Comparison of ENCODE assay signal across 30 cellular contexts in the genomic region with DNA sequence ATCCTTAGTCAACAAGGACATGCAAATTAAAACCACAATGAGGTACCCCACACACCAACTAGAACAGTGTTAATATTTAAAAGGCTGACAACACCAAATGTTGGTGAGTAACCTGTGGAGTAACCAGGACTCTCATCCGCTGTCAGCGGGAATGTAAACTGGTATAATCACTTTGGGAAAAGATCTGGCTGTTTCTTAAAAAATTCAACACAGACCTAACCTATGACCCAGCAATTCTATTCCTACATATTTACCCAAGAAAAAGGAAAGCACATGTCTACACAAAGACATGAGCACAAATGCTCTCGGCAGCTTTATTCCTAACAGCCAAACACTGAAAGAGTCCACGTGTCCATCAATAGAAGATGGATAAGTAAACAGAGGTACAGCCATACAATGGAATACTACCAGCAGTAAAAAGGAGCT. TPM values are rescaled to one million over a fixed set of nuclear protein-coding genes. Genes with fewer than 3 reads are reported as not detected.
A peak's percentile ranks its signal among the peaks of the same experiment; 100 is the strongest.
DNase-seq lines count a peak whose midpoint lies in the region; ATAC-seq, FAIRE-seq and TF ChIP-seq lines count a peak whose summit lies in the region.
"Had no signal": no experiment of that assay in that cellular context is flagged by ENCODE, and none has a peak within 500 bp of the region (broad histone marks: within the 10 kb centered on the region; RNA-seq: fewer than 3 reads in every experiment).

No MANE protein-coding gene starts in this region.

- peaks cover 55% of the 10 kb centered on the region for H3K4me1 ChIP-seq in HepG2 (ENCODE audit: insufficient read depth, low read length)
- no peaks in the 10 kb centered on the region for H3K4me1 ChIP-seq in GM23248 (ENCODE audit: insufficient read depth)

- ATAC-seq in HepG2 (peak; percentile 69), HG03354 (IDR thresholded peaks at IDR 0.05; ENCODE audit: poor library complexity, severe bottlenecking, unreplicated experiment) (no peak)
- ATAC-seq: esophagus mucosa, heart left ventricle, lower lobe of right lung, sciatic nerve had no signal

- WGBS in HepG2 (ENCODE audit: low lambda C conversion rate), result 35% methylated on average over 4 of the region's 4 CpGs
- 92 to 95% methylated on average over 4 of the region's 4 CpGs for WGBS in GM23248 (ENCODE audit: low coverage in 1 of 2, low lambda C conversion rate in 2 of 2, missing lambda C conversion rate in 2 of 2), 2 experiments

- no TSS peak for BruUV-seq in HepG2 (replicated peaks; lab: Mats Ljungman, UMichigan)

- CTCF ChIA-PET in HepG2 (lab: Yijun Ruan, JAX; ENCODE audit: low intra/inter-chr PET ratio, low total read pairs), result no interaction called here

- peak overlapping the region; percentile 36 for H3K4me2 ChIP-seq in HepG2 (ENCODE audit: low read depth, low read length)
- H3K4me2 ChIP-seq in GM23248 (ENCODE audit: unreplicated experiment), result no peak overlapping the region

- H3K36me3 ChIP-seq in HepG2 (replicated peaks in 1 of 2; ENCODE audit: control insufficient read depth in 1 of 2, insufficient read depth in 2 of 2, low read length in 2 of 2) (peaks cover 11 to 22% of the 10 kb centered on the region in 2 experiments), GM23248 (ENCODE audit: low read depth) (peaks cover 5% of the 10 kb centered on the region; the same call in 1 of the 2 replicates)

- no peaks in the 10 kb centered on the region for H4K20me1 ChIP-seq in HepG2 (ENCODE audit: insufficient read depth, low read length)
- H4K20me1 ChIP-seq in GM23248 (ENCODE audit: insufficient read depth), result no peaks in the 10 kb centered on the region

- no peaks in the 10 kb centered on the region for H3K79me2 ChIP-seq in HepG2 (ENCODE audit: insufficient read depth, low read length)
- no peaks in the 10 kb centered on the region for H3K79me2 ChIP-seq in GM23248 (ENCODE audit: insufficient read depth)

- FAIRE-seq in GM12892 (lab: Jason Lieb, UNC) (peak; percentile 48), HepG2 (lab: Jason Lieb, UNC) (peak; percentile 21)

- no peak overlapping the region for H3K9ac ChIP-seq in HepG2 (ENCODE audit: insufficient read depth, low read depth, low read length)
- H3K9ac ChIP-seq in GM23248, result no peak overlapping the region

- H3K4me3 ChIP-seq in HepG2 (replicated peaks in 1 of 3; ENCODE audit: insufficient read depth in 1 of 3, low read depth in 2 of 3, low read length in 3 of 3), result no peak overlapping the region
- no peak overlapping the region for H3K4me3 ChIP-seq in GM23248
- H3K4me3 ChIP-seq: cardiac muscle cell, HAP-1, heart left ventricle, lower lobe of right lung, stomach, thyroid gland, vagina had no signal

- H3K9me3 ChIP-seq in HepG2 (ENCODE audit: low read length), result no peaks in the 10 kb centered on the region
- H3K9me3 ChIP-seq in GM23248 (ENCODE audit: low read depth), result no peaks in the 10 kb centered on the region
- H3K9me3 ChIP-seq: BE2C, HAP-1, heart left ventricle, lower lobe of right lung, neutrophil, stomach, thyroid gland, vagina had no signal

- POLR2A ChIA-PET in HepG2 (lab: Yijun Ruan, JAX), result no interaction called here

- intact Hi-C loops in HepG2 (cut with micrococcal nuclease; ENCODE audit: unreplicated experiment), result no loop called here

- H3K27ac ChIP-seq in angular gyrus (ENCODE audit: low read depth, low read length) (peak overlapping the region; percentile 17), HepG2 (ENCODE audit: extremely low read length, insufficient read depth, low read length) (peak overlapping the region; percentile 29), GM23248 (no peak overlapping the region)
- H3K27ac ChIP-seq: cardiac muscle cell, heart left ventricle, lower lobe of right lung, neutrophil, stomach, thyroid gland, vagina had no signal

- H2AFZ ChIP-seq in HepG2 (ENCODE audit: low read length) (no peak overlapping the region), GM23248 (no peak overlapping the region)

- 0 out of 4 replicates have a peak, but pooled peaks of 1 of the 2 experiments have one; percentile 43 for TF ChIP-seq EP300 in HepG2 (IDR thresholded peaks at IDR 0.05; ENCODE audit: low read depth in 2 of 2, low read length in 2 of 2)
- TF ChIP-seq EP300 in HepG2 (CRISPR knock-in tag; IDR thresholded peaks at IDR 0.05; ENCODE audit: borderline replicate concordance), result no peak

- in situ Hi-C loops in HepG2 (cut with HindIII; ENCODE audit: extremely low pct_ligation_motif_present, low pct_unique_long_range_greater_than_20kb) (loop anchor here (10.0 kb wide), 1 partner anchor 210 kb away; no protein-coding TSS in a partner anchor), GM23248 (cut with MboI) (loop anchor here (10.0 kb wide), 1 partner anchor 390 kb away; no protein-coding TSS in a partner anchor)

- no peak for DNase-seq in GM12892 (ENCODE audit: insufficient read length)
- peak; percentile 43 for DNase-seq in NCI-H1092 treated with DMSO at 0.1 percent for 48 hours (lab: John Stamatoyannopoulos, UW)
- DNase-seq in HepG2 (ENCODE audit: low spot score), result peak; percentile 58
- DNase-seq in cerebellar cortex (ENCODE audit: low spot score), result no peak
- DNase-seq in GM23248, result no peak
- DNase-seq: aorta; BE2C; CD8-positive, alpha-beta memory T cell; cortex of kidney; DMS53; heart left ventricle; lower lobe of right lung; midbrain; MM.1S; naive B cell; NCI-H2081 treated with DMSO at 0.1 percent for 48 hours; NCI-H446 treated with DMSO at 0.1 percent for 48 hours; OCI-M1; stimulated activated CD4-positive, alpha-beta T cell treated with anti-CD3 and anti-CD28 coated beads, Interleukin-12 subunit alpha, Interleukin-12 subunit beta, amount 100 ng/mL, for 4 hours; stimulated activated CD4-positive, alpha-beta T cell treated with anti-CD3 and anti-CD28 coated beads, Interleukin-2, amount 100 ng/mL, for 48 hours; stomach; thyroid gland had no signal

- H3F3A ChIP-seq in GM23248 (ENCODE audit: insufficient read depth), result peaks cover 20% of the 10 kb centered on the region

- no peak for TF ChIP-seq RAD21 in HepG2 (CRISPR knock-in tag; IDR thresholded peaks at IDR 0.05)

- H3K27me3 ChIP-seq in HepG2 (ENCODE audit: control insufficient read depth in 1 of 2, insufficient read depth in 2 of 2, low read length in 2 of 2), result no peaks in the 10 kb centered on the region
- H3K27me3 ChIP-seq in GM23248 (replicated peaks; ENCODE audit: insufficient read depth), result no peaks in the 10 kb centered on the region
- H3K27me3 ChIP-seq: BE2C, cardiac muscle cell, heart left ventricle, neutrophil, stomach, thyroid gland, vagina had no signal

- no peak for TF ChIP-seq CTCF in HepG2 (CRISPR knock-in tag; IDR thresholded peaks at IDR 0.05)

- no peaks in the 10 kb centered on the region for H3K9me2 ChIP-seq in GM23248 (ENCODE audit: insufficient read depth)

- TF ChIP-seq POLR2A in GM12892 (IDR thresholded peaks at IDR 0.05; ENCODE audit: low read depth, low read length), result no peak
- TF ChIP-seq POLR2A in HepG2 (IDR thresholded peaks at IDR 0.05; ENCODE audit: insufficient read depth in 1 of 2, low read depth in 2 of 2, low read length in 2 of 2), result no peak

RNA-seq across cellular contexts. Expression of a gene that starts 26.6 kb away (rescaled TPM):
- 4.8 TPM for polyA plus RNA-seq in GM12892 (2012; ENCODE audit: missing spikeins)
- total RNA-seq in HepG2 (2016; rRNA removed; fragmentation: Illumina TruSeq; extraction: Trizol), result 12.5 and 16.9 TPM in 2 replicates
- total RNA-seq in HepG2 (2016; cell fraction: cytosol; rRNA removed; fragmentation: Illumina TruSeq; extraction: Trizol; ENCODE audit: low read depth), result 2.5 and 3.0 TPM in 2 replicates
- 14.5 and 15.2 TPM in 2 replicates for total RNA-seq in HepG2 (2016; cell fraction: insoluble cytoplasmic fraction; rRNA removed; fragmentation: Illumina TruSeq; extraction: Trizol)
- total RNA-seq in HepG2 (2016; cell fraction: membrane; rRNA removed; fragmentation: Illumina TruSeq; extraction: Trizol), result 3.4 and 3.9 TPM in 2 replicates
- total RNA-seq in HepG2 (2016; cell fraction: nucleus; rRNA removed; fragmentation: Illumina TruSeq; extraction: Trizol), result 19.1 and 19.5 TPM in 2 replicates
- polyA plus RNA-seq in HepG2 (2011; rRNA removed) (5.6 TPM in 2 replicates), GM23248 (2016; fragmentation: Nextera tagmentation; extraction: Ambion mirVana) (8.9 and 9.4 TPM in 2 replicates)
- polyA plus RNA-seq in HepG2 (2011; cell fraction: cytosol; rRNA removed), result 4.7 and 5.4 TPM in 2 replicates
- polyA plus RNA-seq in HepG2 (2011; cell fraction: nucleus; rRNA removed), result 12.3 and 13.4 TPM in 2 replicates
- 5.2 and 6.2 TPM in 2 replicates for polyA plus RNA-seq in HepG2 (2012)
- polyA plus RNA-seq in HepG2 (2016; cell fraction: cytosol; fragmentation: Illumina TruSeq; extraction: Trizol; ENCODE audit: low read depth), result 0.38 and 0.41 TPM in 2 replicates
- polyA plus RNA-seq in HepG2 (2016; cell fraction: insoluble cytoplasmic fraction; fragmentation: Illumina TruSeq; extraction: Trizol; ENCODE audit: low read depth), result 9.6 and 10.3 TPM in 2 replicates
- 0.86 and 0.92 TPM in 2 replicates for polyA plus RNA-seq in HepG2 (2016; cell fraction: membrane; fragmentation: Illumina TruSeq; extraction: Trizol; ENCODE audit: low read depth)
- polyA plus RNA-seq in HepG2 (2016; cell fraction: nucleus; fragmentation: Illumina TruSeq; extraction: Trizol; ENCODE audit: insufficient read depth, low read depth), result 14.5 and 18.6 TPM in 2 replicates
- 9.4 and 26.4 TPM in 2 replicates for polyA minus RNA-seq in HepG2 (2011; rRNA and poly(A)+ RNA removed; ENCODE audit: low replicate concordance)
- polyA minus RNA-seq in HepG2 (2011; cell fraction: cytosol; rRNA and poly(A)+ RNA removed), result 3.1 and 3.3 TPM in 2 replicates
- 24.8 and 25.6 TPM in 2 replicates for polyA minus RNA-seq in HepG2 (2011; cell fraction: nucleus; rRNA and poly(A)+ RNA removed)
- total RNA-seq in GM23248 (2014; rRNA removed; shearing (Covaris generic)), result 7.0 and 10.2 TPM in 2 replicates

RNA-seq across cellular contexts. Expression of a gene that starts 48.8 kb away (rescaled TPM):
- polyA plus RNA-seq in GM12892 (2012; ENCODE audit: missing spikeins), result 148 TPM
- 167 and 271 TPM in 2 replicates for total RNA-seq in HepG2 (2016; rRNA removed; fragmentation: Illumina TruSeq; extraction: Trizol)
- total RNA-seq in HepG2 (2016; cell fraction: cytosol; rRNA removed; fragmentation: Illumina TruSeq; extraction: Trizol; ENCODE audit: low read depth), result 24.3 and 31.2 TPM in 2 replicates
- 177 and 276 TPM in 2 replicates for total RNA-seq in HepG2 (2016; cell fraction: insoluble cytoplasmic fraction; rRNA removed; fragmentation: Illumina TruSeq; extraction: Trizol)
- total RNA-seq in HepG2 (2016; cell fraction: membrane; rRNA removed; fragmentation: Illumina TruSeq; extraction: Trizol), result 48.2 and 56.4 TPM in 2 replicates
- 71.4 and 87.1 TPM in 2 replicates for total RNA-seq in HepG2 (2016; cell fraction: nucleus; rRNA removed; fragmentation: Illumina TruSeq; extraction: Trizol)
- polyA plus RNA-seq in HepG2 (2011; rRNA removed) (41.9 and 48.6 TPM in 2 replicates), GM23248 (2016; fragmentation: Nextera tagmentation; extraction: Ambion mirVana) (167 and 179 TPM in 2 replicates)
- polyA plus RNA-seq in HepG2 (2011; cell fraction: cytosol; rRNA removed), result 33.2 and 46.5 TPM in 2 replicates
- polyA plus RNA-seq in HepG2 (2011; cell fraction: nucleus; rRNA removed), result 15.1 and 17.6 TPM in 2 replicates
- polyA plus RNA-seq in HepG2 (2012), result 46.0 and 80.3 TPM in 2 replicates
- polyA plus RNA-seq in HepG2 (2016; cell fraction: cytosol; fragmentation: Illumina TruSeq; extraction: Trizol; ENCODE audit: low read depth), result 37.4 and 37.8 TPM in 2 replicates
- 266 and 272 TPM in 2 replicates for polyA plus RNA-seq in HepG2 (2016; cell fraction: insoluble cytoplasmic fraction; fragmentation: Illumina TruSeq; extraction: Trizol; ENCODE audit: low read depth)
- polyA plus RNA-seq in HepG2 (2016; cell fraction: membrane; fragmentation: Illumina TruSeq; extraction: Trizol; ENCODE audit: low read depth), result 40.5 and 49.0 TPM in 2 replicates
- 94.6 and 95.5 TPM in 2 replicates for polyA plus RNA-seq in HepG2 (2016; cell fraction: nucleus; fragmentation: Illumina TruSeq; extraction: Trizol; ENCODE audit: insufficient read depth, low read depth)
- 12.0 and 42.5 TPM in 2 replicates for polyA minus RNA-seq in HepG2 (2011; rRNA and poly(A)+ RNA removed; ENCODE audit: low replicate concordance)
- polyA minus RNA-seq in HepG2 (2011; cell fraction: cytosol; rRNA and poly(A)+ RNA removed), result 28.4 and 38.6 TPM in 2 replicates
- polyA minus RNA-seq in HepG2 (2011; cell fraction: nucleus; rRNA and poly(A)+ RNA removed), result 53.9 and 71.6 TPM in 2 replicates
- total RNA-seq in GM23248 (2014; rRNA removed; shearing (Covaris generic)), result 132 and 154 TPM in 2 replicates

Comparison
In these comparisons a context has a peak if more than half of its experiments do, and no peak if none do; other contexts are left out.
1. DNase-seq: peak in NCI-H1092 treated with DMSO at 0.1 percent for 48 hours (single experiment) and HepG2 (single experiment); none in GM12892 (single experiment), cerebellar cortex (single experiment) and GM23248 (single experiment).